ENCODE assay signal across 8 cellular contexts in genomic region chr2:197309369-197310231, GRCh38. TPM values are rescaled to one million over a fixed set of nuclear protein-coding genes. Genes with fewer than 3 reads are reported as not detected.
DNase-seq lines count a peak whose midpoint lies in the region; ATAC-seq and TF ChIP-seq lines count a peak whose summit lies in the region.

No MANE protein-coding gene starts in this region.

- peaks cover 51% of the 10 kb centered on the region for H3F3A ChIP-seq in SU-DHL-6 (ENCODE audit: insufficient read depth)

- H3K27ac ChIP-seq in SU-DHL-6 (ENCODE audit: low read depth, low read length) (peak overlapping the region; percentile 73), breast epithelium (peak overlapping the region; percentile 68 to 87)

- intact Hi-C loops in breast epithelium (cut with DNase I; ENCODE audit: low total_unique reads): no loop called here

- H3K36me3 ChIP-seq in SU-DHL-6 (ENCODE audit: low read length): no peaks in the 10 kb centered on the region; the same call in 1 of the 2 replicates
- H3K36me3 ChIP-seq in breast epithelium: no peaks in the 10 kb centered on the region
- H3K36me3 ChIP-seq in kidney epithelial cell (ENCODE audit: control insufficient read depth, insufficient read depth, low read length): no peaks in the 10 kb centered on the region

- 0 out of 2 replicates have a peak, but pooled peaks cover 3% of the 10 kb centered on the region for H4K20me1 ChIP-seq in SU-DHL-6 (ENCODE audit: low read depth, low read length)

- H3K79me2 ChIP-seq in SU-DHL-6 (ENCODE audit: insufficient read depth, low read length): peaks cover 58% of the 10 kb centered on the region

- H2AFZ ChIP-seq in SU-DHL-6 (ENCODE audit: low read depth, low read length, severe bottlenecking): no peak overlapping the region

- peaks cover 0 to 4% of the 10 kb centered on the region in 2 donors for H3K4me1 ChIP-seq in breast epithelium

- peak overlapping the region; percentile 88 for H3K4me2 ChIP-seq in SU-DHL-6 (ENCODE audit: low read depth, low read length, poor library complexity, severe bottlenecking)

- peak; percentile 1 for ATAC-seq in HG03039 (IDR thresholded peaks at IDR 0.05; ENCODE audit: unreplicated experiment)

- H3K9me2 ChIP-seq in SU-DHL-6 (replicated peaks; ENCODE audit: insufficient read depth, low read length): no peaks in the 10 kb centered on the region

- DNase-seq in DMS53 (lab: John Stamatoyannopoulos, UW) (peak; percentile 61), breast epithelium (ENCODE audit: low spot score in 2 of 2) (peak in 1 of 2 donors; percentile 52), kidney epithelial cell (ENCODE audit: low read depth) (no peak), NCI-H2196 (lab: John Stamatoyannopoulos, UW; ENCODE audit: unreplicated experiment) (no peak), D341Med (ENCODE audit: low spot score) (no peak)
- peak; percentile 36 to 53 for DNase-seq in stimulated activated CD4-positive, alpha-beta T cell treated with anti-CD3 and anti-CD28 coated beads, Interleukin-1b, Interleukin-23, amount 100 ng/mL, for 4 hours (ENCODE audit: low read depth in 2 of 2)

- peak overlapping the region; percentile 65 for H3K9ac ChIP-seq in SU-DHL-6 (ENCODE audit: low read length)

- no peak for TF ChIP-seq POLR2A in breast epithelium (IDR thresholded peaks at IDR 0.05)

- H3K4me3 ChIP-seq in SU-DHL-6 (ENCODE audit: insufficient read depth, low read length, poor library complexity, severe bottlenecking) (peak overlapping the region; percentile 65), breast epithelium (peak overlapping the region; percentile 63 to 87 (median 71)), kidney epithelial cell (ENCODE audit: low read depth, low read length) (peak overlapping the region; percentile 73)

- TF ChIP-seq CTCF in SU-DHL-6 (IDR thresholded peaks at IDR 0.05; ENCODE audit: insufficient read depth, low read length, poor library complexity, severe bottlenecking) (no peak), breast epithelium (IDR thresholded peaks at IDR 0.05) (no peak), kidney epithelial cell (IDR thresholded peaks at IDR 0.05; ENCODE audit: insufficient read depth, low read length, poor library complexity, severe bottlenecking) (no peak)

- no peaks in the 10 kb centered on the region for H3K27me3 ChIP-seq in SU-DHL-6 (ENCODE audit: low read length)
- no peaks in the 10 kb centered on the region for H3K27me3 ChIP-seq in breast epithelium
- no peaks in the 10 kb centered on the region for H3K27me3 ChIP-seq in kidney epithelial cell (ENCODE audit: control insufficient read depth, insufficient read depth, low read length)

- H3K9me3 ChIP-seq in SU-DHL-6 (ENCODE audit: insufficient read depth, low read length) (no peaks in the 10 kb centered on the region), breast epithelium (no peaks in the 10 kb centered on the region)

RNA-seq across cellular contexts. Expression of gene ANKRD44, which starts 1.0 kb away (rescaled TPM):
- total RNA-seq in breast epithelium: 10 to 100 TPM; 18.0 to 41.3 (median 19.9) TPM
- 2.4 and 4.3 TPM in 2 replicates for total RNA-seq in kidney epithelial cell

Comparison
In these comparisons a context has a peak if more than half of its experiments do, and no peak if none do; other contexts are left out.
1. DNase-seq: peak in DMS53 (single experiment) and stimulated activated CD4-positive, alpha-beta T cell treated with anti-CD3 and anti-CD28 coated beads, Interleukin-1b, Interleukin-23, amount 100 ng/mL, for 4 hours (2 of 2); none in kidney epithelial cell (single experiment), NCI-H2196 (single experiment) and D341Med (single experiment).
2. Peak in every context shown above with its lines, with median percentiles within 50 percentile points of each other: H3K4me3 ChIP-seq.